ENCODE assay signal across 8 cellular contexts in the genomic region with DNA sequence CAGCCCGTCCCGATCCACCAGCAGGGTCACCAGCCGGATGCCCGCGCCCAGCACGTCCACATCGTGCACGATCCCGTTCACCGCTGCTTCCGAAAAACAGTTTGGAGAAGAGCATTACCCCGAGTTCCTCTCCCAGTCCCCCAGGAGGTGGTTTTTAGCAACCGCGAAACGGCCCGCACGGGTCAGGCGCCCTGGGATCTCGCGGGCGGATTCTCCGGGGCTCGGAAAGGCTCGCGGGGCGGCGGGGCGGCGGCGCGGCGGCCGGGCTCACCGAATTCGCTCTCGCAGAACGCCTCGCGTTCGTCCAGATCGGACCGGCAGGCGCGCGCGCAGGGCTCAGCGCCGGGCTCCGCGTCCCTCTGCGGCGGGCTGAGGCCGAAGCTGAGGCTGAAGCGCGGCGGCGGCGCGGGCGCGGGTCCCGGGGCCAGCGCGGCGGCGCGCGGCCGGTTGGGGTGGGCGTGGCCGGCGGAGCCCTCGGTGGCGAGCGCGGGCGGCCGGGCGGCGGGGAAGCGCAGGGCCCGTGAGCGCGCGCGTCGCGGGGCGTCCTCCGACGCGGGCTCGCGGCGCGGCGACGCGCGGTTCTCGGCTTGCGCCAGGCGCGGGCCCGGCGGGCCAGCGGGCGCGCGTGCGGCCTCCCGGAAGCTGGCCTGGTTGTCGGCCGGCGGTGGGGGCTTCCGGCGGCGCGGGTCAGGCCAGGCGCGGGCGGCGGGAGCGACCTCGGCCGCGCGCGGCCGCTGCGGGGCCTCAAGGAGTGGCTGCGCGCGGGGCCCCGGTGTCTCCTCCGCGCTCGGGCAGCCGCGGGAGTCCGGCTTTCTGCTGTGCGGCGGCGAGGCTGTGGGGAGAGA. TPM values are rescaled to one million over a fixed set of nuclear protein-coding genes. Genes with fewer than 3 reads are reported as not detected.
A peak's percentile ranks its signal among the peaks of the same experiment; 100 is the strongest.
DNase-seq lines count a peak whose midpoint lies in the region; ATAC-seq and TF ChIP-seq lines count a peak whose summit lies in the region.

No MANE protein-coding gene starts in this region.

- H3K9me2 ChIP-seq in neural cell (ENCODE audit: insufficient read depth, low read length) = no peaks in the 10 kb centered on the region

- peak; percentile 25 for TF ChIP-seq CTCF in neural cell (IDR thresholded peaks at IDR 0.05; ENCODE audit: poor library complexity, severe bottlenecking)

- H3K79me2 ChIP-seq in neural cell (replicated peaks; ENCODE audit: insufficient read depth, low read length) = no peaks in the 10 kb centered on the region

- peaks cover 24% of the 10 kb centered on the region for H3K4me1 ChIP-seq in stomach smooth muscle (ENCODE audit: control insufficient read depth, insufficient read depth, low read length)

- H3K36me3 ChIP-seq in neural cell (ENCODE audit: insufficient read depth, low read length) (no peaks in the 10 kb centered on the region), stomach smooth muscle (ENCODE audit: control insufficient read depth in 2 of 2, insufficient read depth in 2 of 2, low read length in 2 of 2) (no peaks in the 10 kb centered on the region)

- H3K27ac ChIP-seq in neural cell (ENCODE audit: low read length) = peak overlapping the region; percentile 84
- peak overlapping the region; percentile 89 for H3K27ac ChIP-seq in stomach smooth muscle (ENCODE audit: low read length)

- H3F3A ChIP-seq in neural cell (ENCODE audit: insufficient read depth, low read length, poor library complexity, severe bottlenecking) = peaks cover 5% of the 10 kb centered on the region

- H3K9ac ChIP-seq in neural cell (ENCODE audit: low read length) (peak overlapping the region; percentile 80), stomach smooth muscle (ENCODE audit: low read length in 2 of 2) (peak overlapping the region; percentile 83 to 89)

- peak overlapping the region; percentile 92 for H3K4me3 ChIP-seq in neural cell (ENCODE audit: low read length)
- peak overlapping the region; percentile 78 to 88 for H3K4me3 ChIP-seq in stomach smooth muscle (ENCODE audit: low read length in 2 of 2)

- ATAC-seq in GM21526 (IDR thresholded peaks at IDR 0.05; ENCODE audit: low FRiP score, unreplicated experiment) = peak; percentile 66

- H3K9me3 ChIP-seq in neural cell (ENCODE audit: low read length) = no peaks in the 10 kb centered on the region
- no peaks in the 10 kb centered on the region for H3K9me3 ChIP-seq in stomach smooth muscle (ENCODE audit: control insufficient read depth in 2 of 2, low read length in 2 of 2)

- TF ChIP-seq RAD21 in neural cell (conservative IDR thresholded peaks at IDR 0.05) = no peak

- H4K20me1 ChIP-seq in neural cell (ENCODE audit: insufficient read depth) = no peaks in the 10 kb centered on the region

- peak overlapping the region; percentile 71 for H2AFZ ChIP-seq in neural cell (ENCODE audit: low read depth, low read length)

- TF ChIP-seq EP300 in neural cell (conservative IDR thresholded peaks at IDR 0.05; ENCODE audit: poor library complexity, severe bottlenecking) = peak; percentile 23

- DNase-seq in DMS53 treated with DMSO at 0.1 percent for 48 hours (lab: John Stamatoyannopoulos, UW; ENCODE audit: unreplicated experiment) (peak; percentile 74), HuH-7.5 (ENCODE audit: low spot score) (peak; percentile 85), RPMI7951 (ENCODE audit: low read depth) (peak; percentile 81), fibroblast of the conjunctiva (ENCODE audit: low read depth) (peak; percentile 55)
- peak; percentile 57 for DNase-seq in activated effector memory CD4-positive, alpha-beta T cell treated with Interleukin-2 at 50 U/mL for 16 hours

- peak overlapping the region; percentile 59 for H3K4me2 ChIP-seq in neural cell (ENCODE audit: low read length)

- H3K27me3 ChIP-seq in neural cell (ENCODE audit: insufficient read depth, low read depth, low read length) (peaks cover 22% of the 10 kb centered on the region), stomach smooth muscle (ENCODE audit: control insufficient read depth in 1 of 2, insufficient read depth in 2 of 2, low read length in 2 of 2) (no peaks in the 10 kb centered on the region)

TF ChIP-seq in neural cell, 6 proteins besides CTCF, POLR2A, EP300 and RAD21:
- TF ChIP-seq TAF1 (IDR thresholded peaks at IDR 0.05; ENCODE audit: low read depth) = no peak
- TF ChIP-seq POLR2AphosphoS5 (IDR thresholded peaks at IDR 0.05) = peak; percentile 46
- peak; percentile 70 for TF ChIP-seq MXI1 (conservative IDR thresholded peaks at IDR 0.05; ENCODE audit: poor library complexity, severe bottlenecking)
- peak; percentile 42 for TF ChIP-seq SMC3 (conservative IDR thresholded peaks at IDR 0.05; ENCODE audit: poor library complexity)
- TF ChIP-seq, protein P1, sequence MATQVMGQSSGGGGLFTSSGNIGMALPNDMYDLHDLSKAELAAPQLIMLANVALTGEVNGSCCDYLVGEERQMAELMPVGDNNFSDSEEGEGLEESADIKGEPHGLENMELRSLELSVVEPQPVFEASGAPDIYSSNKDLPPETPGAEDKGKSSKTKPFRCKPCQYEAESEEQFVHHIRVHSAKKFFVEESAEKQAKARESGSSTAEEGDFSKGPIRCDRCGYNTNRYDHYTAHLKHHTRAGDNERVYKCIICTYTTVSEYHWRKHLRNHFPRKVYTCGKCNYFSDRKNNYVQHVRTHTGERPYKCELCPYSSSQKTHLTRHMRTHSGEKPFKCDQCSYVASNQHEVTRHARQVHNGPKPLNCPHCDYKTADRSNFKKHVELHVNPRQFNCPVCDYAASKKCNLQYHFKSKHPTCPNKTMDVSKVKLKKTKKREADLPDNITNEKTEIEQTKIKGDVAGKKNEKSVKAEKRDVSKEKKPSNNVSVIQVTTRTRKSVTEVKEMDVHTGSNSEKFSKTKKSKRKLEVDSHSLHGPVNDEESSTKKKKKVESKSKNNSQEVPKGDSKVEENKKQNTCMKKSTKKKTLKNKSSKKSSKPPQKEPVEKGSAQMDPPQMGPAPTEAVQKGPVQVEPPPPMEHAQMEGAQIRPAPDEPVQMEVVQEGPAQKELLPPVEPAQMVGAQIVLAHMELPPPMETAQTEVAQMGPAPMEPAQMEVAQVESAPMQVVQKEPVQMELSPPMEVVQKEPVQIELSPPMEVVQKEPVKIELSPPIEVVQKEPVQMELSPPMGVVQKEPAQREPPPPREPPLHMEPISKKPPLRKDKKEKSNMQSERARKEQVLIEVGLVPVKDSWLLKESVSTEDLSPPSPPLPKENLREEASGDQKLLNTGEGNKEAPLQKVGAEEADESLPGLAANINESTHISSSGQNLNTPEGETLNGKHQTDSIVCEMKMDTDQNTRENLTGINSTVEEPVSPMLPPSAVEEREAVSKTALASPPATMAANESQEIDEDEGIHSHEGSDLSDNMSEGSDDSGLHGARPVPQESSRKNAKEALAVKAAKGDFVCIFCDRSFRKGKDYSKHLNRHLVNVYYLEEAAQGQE (IDR thresholded peaks at IDR 0.05; ENCODE audit: borderline replicate concordance) = no peak
- TF ChIP-seq EZH2 (IDR thresholded peaks at IDR 0.05; ENCODE audit: borderline replicate concordance, insufficient read depth, low read length, poor library complexity, severe bottlenecking) = no peak
TF ChIP-seq in neural cell: peak in this region for 3.

RNA-seq across cellular contexts. Expression of gene C17orf58, which starts 2.9 kb away (rescaled TPM):
- total RNA-seq in RPMI7951 (2014; rRNA removed; shearing (Covaris generic)) = 23.8 and 36.3 TPM in 2 replicates
- 49.5 and 54.5 TPM in 2 replicates for polyA plus RNA-seq in neural cell
- polyA minus RNA-seq in neural cell = 31.7 and 32.1 TPM in 2 replicates

RNA-seq across cellular contexts. Expression of gene KPNA2, which starts 42.2 kb away (rescaled TPM):
- total RNA-seq in RPMI7951 (2014; rRNA removed; shearing (Covaris generic)) = 360 and 422 TPM in 2 replicates
- polyA plus RNA-seq in neural cell = 81.2 and 86.6 TPM in 2 replicates
- polyA minus RNA-seq in neural cell = 96.9 and 106 TPM in 2 replicates

Comparison
In these comparisons a context has a peak if more than half of its experiments do, and no peak if none do; other contexts are left out.
1. Peak in every context shown above with its lines: DNase-seq, ATAC-seq, H3K4me3 ChIP-seq and H3K27ac ChIP-seq.